29 cellular contexts compared by ENCODE assay signal in genomic region chr2:10499911-10500521, GRCh38. TPM values are rescaled to one million over a fixed set of nuclear protein-coding genes. Genes with fewer than 3 reads are reported as not detected.
DNase-seq lines count a peak whose midpoint lies in the region; ATAC-seq, FAIRE-seq and TF ChIP-seq lines count a peak whose summit lies in the region.
"Had no signal": no experiment of that assay in that cellular context is flagged by ENCODE, and none has a peak within 500 bp of the region (broad histone marks: within the 10 kb centered on the region; RNA-seq: fewer than 3 reads in every experiment).

No MANE protein-coding gene starts in this region.

- no peak overlapping the region for H3K9ac ChIP-seq in neuronal stem cell (ENCODE audit: low read depth, low read length, poor library complexity)
- H3K9ac ChIP-seq: SK-N-SH had no signal

- H3K14ac ChIP-seq in neuronal stem cell (ENCODE audit: low read length), result no peak overlapping the region

- H4K91ac ChIP-seq in neuronal stem cell (ENCODE audit: low read depth, low read length, poor library complexity), result no peak overlapping the region

- H3K36me3 ChIP-seq in breast epithelium, result no peaks in the 10 kb centered on the region
- H3K36me3 ChIP-seq in neuronal stem cell (replicated peaks in 1 of 2; ENCODE audit: control insufficient read depth in 2 of 2, insufficient read depth in 2 of 2, low read length in 2 of 2), result no peaks in the 10 kb centered on the region
- H3K36me3 ChIP-seq: gastroesophageal sphincter, tibial artery had no signal

- H3K4me1 Mint-ChIP-seq in MCF 10A (ENCODE audit: insufficient read depth, unreplicated experiment), result peaks cover 19% of the 10 kb centered on the region

- no peak overlapping the region for H2AFZ ChIP-seq in neuronal stem cell (ENCODE audit: low read length)
- H2AFZ ChIP-seq: hepatocyte had no signal

- no CpG with 5 or more reads among the region's 16 CpGs for WGBS in neuronal stem cell (ENCODE audit: extremely low coverage in 2 of 2, insufficient read length in 2 of 2, insufficient replicate concordance in 1 of 2), 2 donors

- no TSS peak for BruUV-seq in MCF 10A (replicated peaks; lab: Mats Ljungman, UMichigan)

- H2BK12ac ChIP-seq in neuronal stem cell (ENCODE audit: low read length), result peak overlapping the region; percentile 7

- peak; percentile 5 for FAIRE-seq in urothelium cell line (lab: Jason Lieb, UNC)
- FAIRE-seq: bronchial epithelial cell, endometrium had no signal

- no peaks in the 10 kb centered on the region for H3K4me1 ChIP-seq in breast epithelium
- peaks cover 7 to 15% of the 10 kb centered on the region in 2 donors for H3K4me1 ChIP-seq in neuronal stem cell (ENCODE audit: control insufficient read depth in 2 of 2, insufficient read depth in 1 of 2, low read depth in 1 of 2, low read length in 2 of 2)

- TF ChIP-seq CTCF in breast epithelium (IDR thresholded peaks at IDR 0.05) (no peak), MCF 10A (IDR thresholded peaks at IDR 0.05; ENCODE audit: unreplicated experiment) (no peak)

- peaks cover 0 to 15% of the 10 kb centered on the region in 2 donors for H3K27me3 ChIP-seq in breast epithelium
- H3K27me3 ChIP-seq in neuronal stem cell (ENCODE audit: control insufficient read depth in 3 of 3, insufficient read depth in 3 of 3, low read depth in 1 of 3, low read length in 3 of 3), result peaks cover 0 to 75% (median 0%) of the 10 kb centered on the region in 3 experiments
- H3K27me3 ChIP-seq: hepatocyte had no signal

- POLR2A ChIA-PET in MCF 10A (lab: Yijun Ruan, JAX), result interaction anchor here (1.0 kb wide), 1 partner anchor 48 kb away, joined by 3 read pairs; no protein-coding TSS in a partner anchor

- no peak for TF ChIP-seq POLR2A in breast epithelium (IDR thresholded peaks at IDR 0.05)

- H3K79me1 ChIP-seq in neuronal stem cell (ENCODE audit: low read depth, low read length), result no peaks in the 10 kb centered on the region

- H3K18ac ChIP-seq in neuronal stem cell (ENCODE audit: low read length), result no peak overlapping the region

- no peak overlapping the region for H3K23ac ChIP-seq in neuronal stem cell (ENCODE audit: low read depth, low read length, poor library complexity)

- H2BK5ac ChIP-seq in neuronal stem cell (ENCODE audit: low read length), result no peak overlapping the region

- no peak overlapping the region for H2AK5ac ChIP-seq in neuronal stem cell (ENCODE audit: low read depth, low read length)

- H3K4ac ChIP-seq in neuronal stem cell (ENCODE audit: low read length), result no peak overlapping the region

- H3K4me3 ChIP-seq in breast epithelium (no peak overlapping the region), neuronal stem cell (ENCODE audit: low read length in 2 of 2) (no peak overlapping the region)
- H3K4me3 ChIP-seq: gastroesophageal sphincter, hepatocyte, skin epidermis, tibial artery had no signal

- no peak overlapping the region for H4K8ac ChIP-seq in neuronal stem cell (ENCODE audit: low read depth, low read length)

- no peak overlapping the region for H2BK120ac ChIP-seq in neuronal stem cell (ENCODE audit: low read depth, low read length)

- no peaks in the 10 kb centered on the region for H3K9me3 ChIP-seq in breast epithelium
- H3K9me3 ChIP-seq in neuronal stem cell (replicated peaks in 1 of 2; ENCODE audit: control insufficient read depth in 2 of 2, insufficient read depth in 1 of 2, low read depth in 1 of 2, low read length in 2 of 2), result no peaks in the 10 kb centered on the region
- H3K9me3 ChIP-seq: gastroesophageal sphincter, SK-N-SH, tibial artery had no signal

- CTCF ChIA-PET in MCF 10A (lab: Yijun Ruan, JAX), result no interaction called here

- ATAC-seq in GM19455 (IDR thresholded peaks at IDR 0.05; ENCODE audit: unreplicated experiment), result no peak
- ATAC-seq: activated naive CD4-positive, alpha-beta T cell treated with anti-CD3 and anti-CD28 coated beads, Interleukin-2, amount 50 U/mL, for 72 hours; activated T-helper 17 cell treated with anti-CD3 and anti-CD28 coated beads, Interleukin-2, amount 50 U/mL, for 72 hours; gastroesophageal sphincter; left colon; stimulated activated naive CD8-positive, alpha-beta T cell treated with anti-CD3 and anti-CD28 coated beads, Interleukin-15, amount 100 ng/mL, for 72 hours had no signal

- no peak overlapping the region for H3K27ac Mint-ChIP-seq in MCF 10A (ENCODE audit: low read depth, unreplicated experiment)
- H3K27ac Mint-ChIP-seq: activated naive CD4-positive, alpha-beta T cell treated with anti-CD3 and anti-CD28 coated beads, Interleukin-2, amount 50 U/mL, for 72 hours; activated T-helper 17 cell treated with anti-CD3 and anti-CD28 coated beads, Interleukin-2, amount 50 U/mL, for 72 hours; dendritic cell treated with granulocyte-macrophage colony-stimulating factor and Interleukin-4, amounts not matched to agents 40 ng/mL and 50 ng/mL, for 4 days; stimulated activated naive CD8-positive, alpha-beta T cell treated with anti-CD3 and anti-CD28 coated beads, Interleukin-15, amount 100 ng/mL, for 72 hours; T-helper 1 cell treated with Interleukin-12 subunit alpha and Interleukin-12 subunit beta and Interleukin-4 antibody, amounts not matched to agents 30 μg/mL and 1 μg/mL, for 36 hours had no signal

- no peak overlapping the region for H3K4me2 ChIP-seq in neuronal stem cell (ENCODE audit: insufficient read depth, low read length, poor library complexity, severe bottlenecking)
- H3K4me2 ChIP-seq: hepatocyte, SK-N-SH had no signal

- H3K9me3 Mint-ChIP-seq in MCF 10A (ENCODE audit: unreplicated experiment), result no peaks in the 10 kb centered on the region
- H3K9me3 Mint-ChIP-seq: activated naive CD4-positive, alpha-beta T cell treated with anti-CD3 and anti-CD28 coated beads, Interleukin-2, amount 50 U/mL, for 72 hours; activated T-helper 17 cell treated with anti-CD3 and anti-CD28 coated beads, Interleukin-2, amount 50 U/mL, for 72 hours; dendritic cell treated with granulocyte-macrophage colony-stimulating factor and Interleukin-4, amounts not matched to agents 40 ng/mL and 50 ng/mL, for 4 days; stimulated activated naive CD8-positive, alpha-beta T cell treated with anti-CD3 and anti-CD28 coated beads, Interleukin-15, amount 100 ng/mL, for 72 hours; T-helper 1 cell treated with Interleukin-12 subunit alpha and Interleukin-12 subunit beta and Interleukin-4 antibody, amounts not matched to agents 30 μg/mL and 1 μg/mL, for 36 hours had no signal

- H3K27ac ChIP-seq in breast epithelium, result no peak overlapping the region
- no peak overlapping the region for H3K27ac ChIP-seq in neuronal stem cell (replicated peaks; ENCODE audit: low read length)
- H3K27ac ChIP-seq: gastroesophageal sphincter, hepatocyte, skin epidermis, tibial artery had no signal

- H3K36me3 Mint-ChIP-seq in MCF 10A (ENCODE audit: insufficient read depth, unreplicated experiment), result peaks cover 5% of the 10 kb centered on the region
- H3K36me3 Mint-ChIP-seq: activated naive CD4-positive, alpha-beta T cell treated with anti-CD3 and anti-CD28 coated beads, Interleukin-2, amount 50 U/mL, for 72 hours had no signal

- peaks cover 25% of the 10 kb centered on the region for H3K27me3 Mint-ChIP-seq in MCF 10A (ENCODE audit: insufficient read depth, unreplicated experiment)

- DNase-seq in breast epithelium (ENCODE audit: low spot score in 2 of 2), result peak; percentile 12 to 41
- no peak for DNase-seq in MCF 10A (ENCODE audit: unreplicated experiment)
- DNase-seq in activated CD8-positive, alpha-beta memory T cell treated with anti-CD3 and anti-CD28 coated beads, Interleukin-2, amount 50 U/mL, for 48 hours, result peak; percentile 35
- DNase-seq in neuronal stem cell (ENCODE audit: low spot score), result no peak
- DNase-seq in urothelium cell line (ENCODE audit: low spot score), result no peak
- no peak for DNase-seq in NCI-H2171 treated with DMSO at 0.1 percent for 48 hours (lab: John Stamatoyannopoulos, UW)
- DNase-seq in dermis blood vessel endothelial cell, result no peak
- DNase-seq: activated CD4-positive, alpha-beta T cell treated with anti-CD3 and anti-CD28 coated beads for 4 hours; DMS153; GOT3; left colon; NCI-H1092 treated with DMSO at 0.1 percent for 48 hours; NCI-H1930; NCI-H345; NCI-H748 treated with DMSO at 0.1 percent for 48 hours; RPMI8226; SK-N-SH had no signal

- H3K4me3 Mint-ChIP-seq in MCF 10A (ENCODE audit: unreplicated experiment), result no peak overlapping the region
- H3K4me3 Mint-ChIP-seq: activated T-helper 17 cell treated with anti-CD3 and anti-CD28 coated beads, Interleukin-2, amount 50 U/mL, for 72 hours; dendritic cell treated with granulocyte-macrophage colony-stimulating factor and Interleukin-4, amounts not matched to agents 40 ng/mL and 50 ng/mL, for 4 days; stimulated activated naive CD8-positive, alpha-beta T cell treated with anti-CD3 and anti-CD28 coated beads, Interleukin-15, amount 100 ng/mL, for 72 hours; T-helper 1 cell treated with Interleukin-12 subunit alpha and Interleukin-12 subunit beta and Interleukin-4 antibody, amounts not matched to agents 30 μg/mL and 1 μg/mL, for 36 hours had no signal

- intact Hi-C loops in breast epithelium (cut with DNase I; ENCODE audit: low total_unique reads) (no loop called here), MCF 10A (cut with micrococcal nuclease) (loop anchor here (10.0 kb wide), 1 partner anchor 75 kb away; no protein-coding TSS in a partner anchor)

- no peak overlapping the region for H2BK15ac ChIP-seq in neuronal stem cell (ENCODE audit: low read length)

RNA-seq across cellular contexts. Expression of gene ODC1, which starts 51.9 kb away (rescaled TPM):
- total RNA-seq in breast epithelium (10 to 100 TPM; 39.8 to 68.8 (median 60.3) TPM), MCF 10A (2022) (321 and 341 TPM in 2 replicates), dermis blood vessel endothelial cell (111 and 129 TPM in 2 replicates)
- 196 TPM for polyA plus RNA-seq in neuronal stem cell (2013, experiment 1 of 2)
- polyA plus RNA-seq in neuronal stem cell (2013, experiment 2 of 2), result 192 TPM

Comparison
In these comparisons a context has a peak if more than half of its experiments do, and no peak if none do; other contexts are left out.
1. DNase-seq: peak in breast epithelium (2 of 2) and activated CD8-positive, alpha-beta memory T cell treated with anti-CD3 and anti-CD28 coated beads, Interleukin-2, amount 50 U/mL, for 48 hours (single experiment); none in MCF 10A (single experiment), neuronal stem cell (single experiment), urothelium cell line (single experiment), NCI-H2171 treated with DMSO at 0.1 percent for 48 hours (single experiment) and dermis blood vessel endothelial cell (single experiment).